In genomic region chr3:196287066-196287404, GRCh38 we compare ENCODE assay signal across 8 cellular contexts. TPM values are rescaled to one million over a fixed set of nuclear protein-coding genes. Genes with fewer than 3 reads are reported as not detected.
DNase-seq lines count a peak whose midpoint lies in the region; ATAC-seq and TF ChIP-seq lines count a peak whose summit lies in the region.

No MANE protein-coding gene starts in this region.

- H3K4me3 ChIP-seq in retinal pigment epithelial cell (ENCODE audit: low read length) = peak overlapping the region; percentile 99

- H3K27ac Mint-ChIP-seq in activated naive CD8-positive, alpha-beta T cell = peak overlapping the region; percentile 99

- peaks cover 42% of the 10 kb centered on the region for H3K4me1 Mint-ChIP-seq in activated naive CD8-positive, alpha-beta T cell (ENCODE audit: low read depth)

- no peaks in the 10 kb centered on the region for H3K36me3 Mint-ChIP-seq in activated naive CD8-positive, alpha-beta T cell

- ATAC-seq in GM19438 (IDR thresholded peaks at IDR 0.05; ENCODE audit: low read depth, unreplicated experiment) = peak; percentile 10
- peak; percentile 25 to 46 for ATAC-seq in left cardiac atrium
- no peak for ATAC-seq in GM21526 (IDR thresholded peaks at IDR 0.05; ENCODE audit: low FRiP score, unreplicated experiment)

- H3K4me3 Mint-ChIP-seq in activated naive CD8-positive, alpha-beta T cell = peak overlapping the region; percentile 99

- intact Hi-C loops in left cardiac atrium (cut with DNase I) = no loop called here

- TF ChIP-seq CTCF in retinal pigment epithelial cell (conservative IDR thresholded peaks at IDR 0.05; ENCODE audit: low read depth, low read length) = no peak

- no peaks in the 10 kb centered on the region for H3K9me3 Mint-ChIP-seq in activated naive CD8-positive, alpha-beta T cell (ENCODE audit: low read depth)

- no peaks in the 10 kb centered on the region for H3K27me3 Mint-ChIP-seq in activated naive CD8-positive, alpha-beta T cell

- DNase-seq in AG08395 (ENCODE audit: low spot score) (peak; percentile 26), M059J (ENCODE audit: low read depth) (peak; percentile 40), left cardiac atrium (no peak), retinal pigment epithelial cell (ENCODE audit: low read depth) (no peak), GOT3 (lab: John Stamatoyannopoulos, UW) (no peak)

RNA-seq across cellular contexts. Expression of gene PCYT1A, which starts 0.5 kb away (rescaled TPM):
- total RNA-seq in M059J (2014; rRNA removed; shearing (Covaris generic)) = 67.1 and 83.8 TPM in 2 replicates
- total RNA-seq in left cardiac atrium = 10 to 100 TPM; 71.7 to 83.9 TPM

RNA-seq across cellular contexts. Expression of gene DYNLT2B, which starts 31.0 kb away (rescaled TPM):
- total RNA-seq in M059J (2014; rRNA removed; shearing (Covaris generic)) = 29.1 and 31.0 TPM in 2 replicates
- total RNA-seq in left cardiac atrium = 1 to 10 TPM; 3.5 to 4.3 TPM

RNA-seq across cellular contexts. Expression of gene TM4SF19, which starts 51.2 kb away (rescaled TPM):
- 3.2 and 3.3 TPM in 2 replicates for total RNA-seq in M059J (2014; rRNA removed; shearing (Covaris generic))
- not detected for total RNA-seq in left cardiac atrium

Comparison
In these comparisons a context has a peak if more than half of its experiments do, and no peak if none do; other contexts are left out.
1. DNase-seq: peak in AG08395 (single experiment) and M059J (single experiment); none in left cardiac atrium (single experiment), retinal pigment epithelial cell (single experiment) and GOT3 (single experiment).